ENCODE assay signal across 9 cellular contexts in genomic region chr1:154611150-154611865, GRCh38.
DNase-seq lines count a peak whose midpoint lies in the region; ATAC-seq lines count a peak whose summit lies in the region.
"Had no signal": no experiment of that assay in that cellular context is flagged by ENCODE, and none has a peak within 500 bp of the region (broad histone marks: within the 10 kb centered on the region; RNA-seq: fewer than 3 reads in every experiment).

No MANE protein-coding gene starts in this region.

- ATAC-seq in stimulated activated naive CD8-positive, alpha-beta T cell treated with anti-CD3 and anti-CD28 coated beads, Interleukin-15, Interleukin-2, amounts not matched to agents 100 U/mL and 50 U/mL, for 24 hours: no peak
- ATAC-seq in stimulated activated naive B cell treated with anti-CD40 and anti-IgM and Interleukin-4, amounts not matched to agents 10 μg/mL and 1 μg/mL and 100 μg/mL, for 72 hours (replicated peaks): no peak
- no peak for ATAC-seq in HG02973 (IDR thresholded peaks at IDR 0.05; ENCODE audit: unreplicated experiment)

- peaks cover 73% of the 10 kb centered on the region for H3K4me1 Mint-ChIP-seq in stimulated activated naive CD8-positive, alpha-beta T cell treated with anti-CD3 and anti-CD28 coated beads, Interleukin-15, Interleukin-2, amounts not matched to agents 100 ng/mL and 50 ng/mL, for 24 hours (ENCODE audit: low read depth)
- peaks cover 61% of the 10 kb centered on the region for H3K4me1 Mint-ChIP-seq in activated naive CD8-positive, alpha-beta T cell (ENCODE audit: low read depth)
- peaks cover 31 to 57% of the 10 kb centered on the region in 2 donors for H3K4me1 Mint-ChIP-seq in stimulated activated naive B cell treated with anti-CD40 and anti-IgM and Interleukin-4, amounts not matched to agents 10 μg/mL and 1 μg/mL and 100 μg/mL, for 72 hours

- no peaks in the 10 kb centered on the region for H3K27me3 Mint-ChIP-seq in stimulated activated naive CD8-positive, alpha-beta T cell treated with anti-CD3 and anti-CD28 coated beads, Interleukin-15, Interleukin-2, amounts not matched to agents 100 ng/mL and 50 ng/mL, for 24 hours
- no peaks in the 10 kb centered on the region for H3K27me3 Mint-ChIP-seq in activated naive CD8-positive, alpha-beta T cell
- H3K27me3 Mint-ChIP-seq in stimulated activated naive B cell treated with anti-CD40 and anti-IgM and Interleukin-4, amounts not matched to agents 10 μg/mL and 1 μg/mL and 100 μg/mL, for 72 hours: no peaks in the 10 kb centered on the region

- peak overlapping the region; percentile 0 for H3K4me3 Mint-ChIP-seq in stimulated activated naive CD8-positive, alpha-beta T cell treated with anti-CD3 and anti-CD28 coated beads, Interleukin-15, Interleukin-2, amounts not matched to agents 100 ng/mL and 50 ng/mL, for 24 hours
- H3K4me3 Mint-ChIP-seq in activated naive CD8-positive, alpha-beta T cell: peak overlapping the region; percentile 24
- peak overlapping the region in 1 of 2 donors; percentile 47 for H3K4me3 Mint-ChIP-seq in stimulated activated naive B cell treated with anti-CD40 and anti-IgM and Interleukin-4, amounts not matched to agents 10 μg/mL and 1 μg/mL and 100 μg/mL, for 72 hours

- DNase-seq in stimulated activated naive CD8-positive, alpha-beta T cell treated with anti-CD3 and anti-CD28 coated beads, Interleukin-15, Interleukin-2, amounts not matched to agents 100 U/mL and 50 U/mL, for 24 hours: no peak
- DNase-seq in left kidney (ENCODE audit: low read depth, low spot score) (peak; percentile 75), NCI-H2081 treated with DMSO at 0.1 percent for 48 hours (lab: John Stamatoyannopoulos, UW) (no peak), islet precursor cell (no peak)
- DNase-seq in stimulated activated naive B cell treated with anti-CD40 and anti-IgM and Interleukin-4, amounts not matched to agents 10 μg/mL and 1 μg/mL and 100 μg/mL, for 72 hours: no peak
- DNase-seq: NCI-H748 treated with DMSO at 0.1 percent for 48 hours had no signal

- H3K27ac Mint-ChIP-seq in stimulated activated naive CD8-positive, alpha-beta T cell treated with anti-CD3 and anti-CD28 coated beads, Interleukin-15, Interleukin-2, amounts not matched to agents 100 ng/mL and 50 ng/mL, for 24 hours: peak overlapping the region; percentile 62
- H3K27ac Mint-ChIP-seq in activated naive CD8-positive, alpha-beta T cell: peak overlapping the region; percentile 73
- H3K27ac Mint-ChIP-seq in stimulated activated naive B cell treated with anti-CD40 and anti-IgM and Interleukin-4, amounts not matched to agents 10 μg/mL and 1 μg/mL and 100 μg/mL, for 72 hours: no peak overlapping the region

- H3K36me3 Mint-ChIP-seq in stimulated activated naive CD8-positive, alpha-beta T cell treated with anti-CD3 and anti-CD28 coated beads, Interleukin-15, Interleukin-2, amounts not matched to agents 100 ng/mL and 50 ng/mL, for 24 hours (ENCODE audit: low read depth): peaks cover 12% of the 10 kb centered on the region
- H3K36me3 Mint-ChIP-seq in activated naive CD8-positive, alpha-beta T cell: peaks cover 6% of the 10 kb centered on the region
- H3K36me3 Mint-ChIP-seq in stimulated activated naive B cell treated with anti-CD40 and anti-IgM and Interleukin-4, amounts not matched to agents 10 μg/mL and 1 μg/mL and 100 μg/mL, for 72 hours: peaks cover 2 to 5% of the 10 kb centered on the region in 2 donors

- H3K9me3 Mint-ChIP-seq in stimulated activated naive CD8-positive, alpha-beta T cell treated with anti-CD3 and anti-CD28 coated beads, Interleukin-15, Interleukin-2, amounts not matched to agents 100 ng/mL and 50 ng/mL, for 24 hours: no peaks in the 10 kb centered on the region
- H3K9me3 Mint-ChIP-seq in activated naive CD8-positive, alpha-beta T cell (ENCODE audit: low read depth): no peaks in the 10 kb centered on the region
- no peaks in the 10 kb centered on the region for H3K9me3 Mint-ChIP-seq in stimulated activated naive B cell treated with anti-CD40 and anti-IgM and Interleukin-4, amounts not matched to agents 10 μg/mL and 1 μg/mL and 100 μg/mL, for 72 hours
